19 cellular contexts compared by ENCODE assay signal in the genomic region with DNA sequence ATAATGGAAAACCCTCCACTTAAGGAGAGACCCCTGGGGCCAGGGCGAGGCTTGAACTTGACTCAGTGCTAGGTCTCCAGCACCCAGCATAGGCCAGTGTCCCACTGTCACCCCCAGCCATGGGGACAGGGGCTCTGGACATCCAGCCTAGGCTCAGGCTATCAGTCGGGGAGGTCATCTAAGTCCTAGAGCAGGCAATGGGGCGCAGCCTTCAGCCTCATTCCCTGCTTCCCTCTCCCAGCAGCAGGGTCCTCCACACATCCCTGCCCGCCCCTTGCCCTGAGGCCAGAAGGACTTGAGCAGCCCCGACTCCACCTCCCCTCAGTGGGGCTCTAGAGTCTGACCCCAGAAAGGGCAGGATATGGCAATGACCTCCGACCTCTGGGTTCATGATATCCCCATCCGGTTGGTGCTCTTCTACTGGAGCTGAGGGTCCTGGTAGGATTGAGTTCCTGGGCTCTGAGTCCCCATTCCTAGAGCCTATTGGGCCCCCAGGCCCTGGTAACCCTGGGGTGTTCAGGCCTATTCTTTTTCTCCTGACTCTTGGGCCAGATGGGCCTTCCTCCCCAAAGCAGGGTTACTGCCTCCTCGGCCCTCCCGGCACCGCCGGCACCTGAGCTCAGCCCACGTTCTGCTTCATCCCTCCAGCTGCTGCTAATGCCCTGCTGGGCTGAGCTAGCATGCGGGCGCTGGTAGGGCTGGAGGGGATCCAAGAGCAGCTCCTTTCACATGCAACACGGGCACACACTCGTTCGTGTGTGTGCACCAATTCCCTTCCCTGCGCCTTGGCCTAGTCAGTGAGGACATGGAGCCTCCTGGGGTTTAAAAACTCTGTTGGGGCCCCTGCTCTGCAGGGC. TPM values are rescaled to one million over a fixed set of nuclear protein-coding genes. Genes with fewer than 3 reads are reported as not detected.
DNase-seq lines count a peak whose midpoint lies in the region; ATAC-seq, FAIRE-seq and TF ChIP-seq lines count a peak whose summit lies in the region.
"Had no signal": no experiment of that assay in that cellular context is flagged by ENCODE, and none has a peak within 500 bp of the region (broad histone marks: within the 10 kb centered on the region; RNA-seq: fewer than 3 reads in every experiment).

No MANE protein-coding gene starts in this region.

- H3K4me1 ChIP-seq in A673 (ENCODE audit: insufficient read depth, low read length, poor library complexity, severe bottlenecking), result peaks cover 23% of the 10 kb centered on the region
- H3K4me1 ChIP-seq in SK-N-SH (ENCODE audit: control insufficient read depth in 1 of 2, insufficient read depth in 2 of 2, low read depth in 1 of 2, low read length in 1 of 2), result peaks cover 15 to 38% of the 10 kb centered on the region in 2 experiments; a peak in 3 of 4 replicates
- peaks cover 14 to 31% (median 15%) of the 10 kb centered on the region in 3 donors for H3K4me1 ChIP-seq in esophagus squamous epithelium
- H3K4me1 ChIP-seq: neural progenitor cell had no signal

- WGBS in SK-N-SH (ENCODE audit: low lambda C conversion rate), result 97% methylated on average over 10 of the region's 18 CpGs
- 57 to 83% methylated on average over 3 to 17 of the region's 18 CpGs for WGBS in esophagus squamous epithelium, 2 donors

- H3K4me3 ChIP-seq in A673 (ENCODE audit: low read depth, low read length, poor library complexity, severe bottlenecking) (no peak overlapping the region), SK-N-SH (ENCODE audit: low read depth in 2 of 2, low read length in 1 of 2) (no peak overlapping the region), esophagus squamous epithelium (no peak overlapping the region)
- H3K4me3 ChIP-seq: cardiac muscle cell, neural progenitor cell had no signal

- peak; percentile 38 for FAIRE-seq in HTR-8/SVneo (lab: Jason Lieb, UNC)
- FAIRE-seq: GM19239 had no signal

- BruUV-seq in A673 (replicated peaks; lab: Mats Ljungman, UMichigan), result no TSS peak

- ATAC-seq in GM21717 (IDR thresholded peaks at IDR 0.05; ENCODE audit: unreplicated experiment), result no peak
- ATAC-seq: activated T-cell treated with anti-CD3 and anti-CD28 coated beads, Interleukin-2, amount 50 U/mL, for 4 hours had no signal

- H3K9ac ChIP-seq in SK-N-SH, result peak overlapping the region; percentile 71
- H3K9ac ChIP-seq: neural progenitor cell had no signal

- peak overlapping the region; percentile 74 for H3K4me2 ChIP-seq in SK-N-SH
- H3K4me2 ChIP-seq: neural progenitor cell had no signal

- H3F3A ChIP-seq in SK-N-SH (replicated peaks; ENCODE audit: insufficient read depth), result peaks cover 31% of the 10 kb centered on the region

- TF ChIP-seq POLR2A in esophagus squamous epithelium (IDR thresholded peaks at IDR 0.05), result no peak

- no peaks in the 10 kb centered on the region for H3K9me2 ChIP-seq in SK-N-SH

- TF ChIP-seq CTCF in A673 (conservative IDR thresholded peaks at IDR 0.05; ENCODE audit: low read depth, low read length) (no peak), SK-N-SH (IDR thresholded peaks at IDR 0.05) (no peak), esophagus squamous epithelium (IDR thresholded peaks at IDR 0.05) (no peak)

- POLR2A ChIA-PET in A673 (lab: Charles Lee; ENCODE audit: low non-redundant PET), result interaction anchor here (0.5 to 0.6 kb wide), 2 partner anchors 156 to 517 kb away, joined by 3 read pairs; a partner anchor contains a TSS
- POLR2A ChIA-PET in SK-N-SH (lab: Yijun Ruan, JAX), result no interaction called here

- no peaks in the 10 kb centered on the region for H3K36me3 ChIP-seq in A673 (ENCODE audit: insufficient read depth, low read length, poor library complexity, severe bottlenecking)
- H3K36me3 ChIP-seq in SK-N-SH (replicated peaks in 1 of 2; ENCODE audit: control insufficient read depth in 1 of 2, insufficient read depth in 2 of 2, low read length in 1 of 2), result no peaks in the 10 kb centered on the region
- no peaks in the 10 kb centered on the region for H3K36me3 ChIP-seq in esophagus squamous epithelium
- H3K36me3 ChIP-seq: cardiac muscle cell, neural progenitor cell had no signal

- DNase-seq in A673 (ENCODE audit: low spot score) (peak; percentile 85), HTR-8/SVneo (ENCODE audit: insufficient read length, low spot score) (no peak), SK-N-SH (no peak), OCI-M1 (lab: John Stamatoyannopoulos, UW) (no peak), esophagus squamous epithelium (lab: John Stamatoyannopoulos, UW) (no peak), anterior cingulate cortex (lab: John Stamatoyannopoulos, UW) (no peak)
- DNase-seq: activated CD4-positive, alpha-beta T cell treated with anti-CD3 and anti-CD28 coated beads, Interleukin-2, amount 50 U/mL, for 48 hours; activated naive CD8-positive, alpha-beta T cell treated with anti-CD3 and anti-CD28 coated beads for 36 hours; activated T-cell treated with anti-CD3 and anti-CD28 coated beads, Interleukin-2, amount 50 U/mL, for 4 hours; effector CD4-positive, alpha-beta T cell; NCI-H2029; NCI-H524 treated with DMSO at 0.1 percent for 48 hours; stimulated activated CD4-positive, alpha-beta T cell treated with anti-CD3 and anti-CD28 coated beads, Interleukin-2, amount 100 ng/mL, for 24 hours had no signal

- H3K27me3 ChIP-seq in A673 (replicated peaks; ENCODE audit: insufficient read depth, low read depth, low read length, poor library complexity) (no peaks in the 10 kb centered on the region), SK-N-SH (ENCODE audit: insufficient read depth) (no peaks in the 10 kb centered on the region), layer of hippocampus (ENCODE audit: control insufficient read depth, insufficient read depth, low read length) (peaks cover 7% of the 10 kb centered on the region), esophagus squamous epithelium (peaks cover 0 to 30% (median 2%) of the 10 kb centered on the region in 4 donors)

- H3K9me3 ChIP-seq in A673 (ENCODE audit: low read depth, low read length, poor library complexity, severe bottlenecking) (no peaks in the 10 kb centered on the region), SK-N-SH (no peaks in the 10 kb centered on the region), esophagus squamous epithelium (no peaks in the 10 kb centered on the region)

- TF ChIP-seq EP300 in SK-N-SH (IDR thresholded peaks at IDR 0.05; ENCODE audit: borderline replicate concordance in 1 of 2, low read depth in 1 of 2, low read length in 1 of 2), result no peak

- H2AFZ ChIP-seq in SK-N-SH (ENCODE audit: low read depth), result peak overlapping the region; percentile 29; the same call in 1 of the 2 replicates
- H2AFZ ChIP-seq: neural progenitor cell had no signal

- peak overlapping the region; percentile 62 for H3K27ac ChIP-seq in A673 (ENCODE audit: low read depth, low read length, poor library complexity, severe bottlenecking)
- H3K27ac ChIP-seq in SK-N-SH (ENCODE audit: low read depth in 2 of 2, low read length in 1 of 2), result peak overlapping the region; percentile 73 to 92; a peak in 3 of 4 replicates
- peak overlapping the region; percentile 62 for H3K27ac ChIP-seq in layer of hippocampus (ENCODE audit: low read depth, low read length)
- peak overlapping the region in 1 of 4 donors; percentile 11 for H3K27ac ChIP-seq in esophagus squamous epithelium
- H3K27ac ChIP-seq: cardiac muscle cell, neural progenitor cell had no signal

- CTCF ChIA-PET in A673 (lab: Charles Lee) (no interaction called here), SK-N-SH (lab: Yijun Ruan, JAX) (no interaction called here)

- no peaks in the 10 kb centered on the region for H4K20me1 ChIP-seq in SK-N-SH (ENCODE audit: insufficient read depth)

- intact Hi-C loops in A673 (cut with micrococcal nuclease; ENCODE audit: unreplicated experiment) (no loop called here), esophagus squamous epithelium (cut with DNase I) (no loop called here)

- H3K79me2 ChIP-seq in SK-N-SH (ENCODE audit: insufficient read depth), result peaks cover 38% of the 10 kb centered on the region; the same call in 1 of the 2 replicates

- TF ChIP-seq RAD21 in SK-N-SH (IDR thresholded peaks at IDR 0.05; ENCODE audit: low read length), result no peak

TF ChIP-seq in SK-N-SH, 30 proteins besides CTCF, POLR2A, EP300 and RAD21 (continues in another document):
- no peak for TF ChIP-seq POLR2AphosphoS5 (IDR thresholded peaks at IDR 0.05; ENCODE audit: low read depth, low read length)
- TF ChIP-seq ELF1 (IDR thresholded peaks at IDR 0.05), result no peak
- TF ChIP-seq SIN3A (IDR thresholded peaks at IDR 0.05; ENCODE audit: borderline replicate concordance, low read depth, low read length), result no peak
- no peak for TF ChIP-seq MEF2A (IDR thresholded peaks at IDR 0.05; ENCODE audit: borderline replicate concordance, low read depth)
- TF ChIP-seq, protein P1, sequence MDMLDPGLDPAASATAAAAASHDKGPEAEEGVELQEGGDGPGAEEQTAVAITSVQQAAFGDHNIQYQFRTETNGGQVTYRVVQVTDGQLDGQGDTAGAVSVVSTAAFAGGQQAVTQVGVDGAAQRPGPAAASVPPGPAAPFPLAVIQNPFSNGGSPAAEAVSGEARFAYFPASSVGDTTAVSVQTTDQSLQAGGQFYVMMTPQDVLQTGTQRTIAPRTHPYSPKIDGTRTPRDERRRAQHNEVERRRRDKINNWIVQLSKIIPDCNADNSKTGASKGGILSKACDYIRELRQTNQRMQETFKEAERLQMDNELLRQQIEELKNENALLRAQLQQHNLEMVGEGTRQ (IDR thresholded peaks at IDR 0.05; ENCODE audit: borderline replicate concordance, low read depth, low read length), result no peak

RNA-seq across cellular contexts. Expression of a gene that starts 4.4 kb away (rescaled TPM):
- total RNA-seq in A673 (2021), result 2.3 and 3.9 TPM in 2 replicates
- polyA plus RNA-seq in SK-N-SH (2012; rRNA removed), result 0.60 and 0.90 TPM in 2 replicates
- 0.24 and 0.52 TPM in 2 replicates for polyA plus RNA-seq in SK-N-SH (2012; cell fraction: cytosol; rRNA removed)
- polyA plus RNA-seq in SK-N-SH (2012; cell fraction: nucleus; rRNA removed), result 0.28 and 0.71 TPM in 2 replicates
- total RNA-seq in esophagus squamous epithelium, result 10 to 100 TPM; 14.6 to 58.5 (median 15.1) TPM
- total RNA-seq: activated naive CD8-positive, alpha-beta T cell treated with anti-CD3 and anti-CD28 coated beads for 36 hours; cardiac muscle cell had no signal
- polyA plus RNA-seq: cardiac muscle cell had no signal

RNA-seq across cellular contexts. Expression of a gene that starts 10.1 kb away (rescaled TPM):
- not detected in 2 replicates for total RNA-seq in A673 (2021)
- 1.9 and 2.2 TPM in 2 replicates for polyA plus RNA-seq in SK-N-SH (2012; rRNA removed)
- 1.5 and 2.3 TPM in 2 replicates for polyA plus RNA-seq in SK-N-SH (2012; cell fraction: cytosol; rRNA removed)
- 1.2 and 1.5 TPM in 2 replicates for polyA plus RNA-seq in SK-N-SH (2012; cell fraction: nucleus; rRNA removed)
- total RNA-seq in esophagus squamous epithelium, result not detected
- total RNA-seq: activated naive CD8-positive, alpha-beta T cell treated with anti-CD3 and anti-CD28 coated beads for 36 hours; activated T-cell treated with anti-CD3 and anti-CD28 coated beads, Interleukin-2, amount 50 U/mL, for 4 hours; cardiac muscle cell; fibroblast of lung had no signal
- polyA plus RNA-seq: cardiac muscle cell, fibroblast of lung had no signal

RNA-seq across cellular contexts. Expression of a gene that starts 13.9 kb away (rescaled TPM):
- total RNA-seq in A673 (2021), result 541 and 556 TPM in 2 replicates
- 311 and 382 TPM in 2 replicates for polyA plus RNA-seq in SK-N-SH (2012; rRNA removed)
- polyA plus RNA-seq in SK-N-SH (2012; cell fraction: cytosol; rRNA removed), result 356 and 432 TPM in 2 replicates
- polyA plus RNA-seq in SK-N-SH (2012; cell fraction: nucleus; rRNA removed), result 131 and 164 TPM in 2 replicates
- total RNA-seq in esophagus squamous epithelium, result 10 to 100 TPM; 29.1 to 52.3 (median 41.9) TPM

RNA-seq across cellular contexts. Expression of a gene that starts 14.2 kb away (rescaled TPM):
- total RNA-seq in A673 (2021) (69.4 and 86.2 TPM in 2 replicates), esophagus squamous epithelium (10 to 100 TPM; 24.7 to 43.2 (median 30.0) TPM)
- 28.9 and 31.4 TPM in 2 replicates for polyA plus RNA-seq in SK-N-SH (2012; rRNA removed)
- polyA plus RNA-seq in SK-N-SH (2012; cell fraction: cytosol; rRNA removed), result 21.5 and 28.9 TPM in 2 replicates
- polyA plus RNA-seq in SK-N-SH (2012; cell fraction: nucleus; rRNA removed), result 30.7 and 36.1 TPM in 2 replicates

RNA-seq across cellular contexts. Expression of a gene that starts 32.8 kb away (rescaled TPM):
- total RNA-seq in A673 (2021) (1.8 and 2.0 TPM in 2 replicates), esophagus squamous epithelium (not detected)
- 1.9 and 3.2 TPM in 2 replicates for polyA plus RNA-seq in SK-N-SH (2012; rRNA removed)
- 1.7 and 3.4 TPM in 2 replicates for polyA plus RNA-seq in SK-N-SH (2012; cell fraction: cytosol; rRNA removed)
- polyA plus RNA-seq in SK-N-SH (2012; cell fraction: nucleus; rRNA removed), result 4.0 and 7.2 TPM in 2 replicates
- total RNA-seq: activated T-cell treated with anti-CD3 and anti-CD28 coated beads, Interleukin-2, amount 50 U/mL, for 4 hours; fibroblast of lung had no signal
- polyA plus RNA-seq: fibroblast of lung had no signal

Comparison
In these comparisons a context has a peak if more than half of its experiments do, and no peak if none do; other contexts are left out.
1. RNA of a gene that starts 13.9 kb away (total RNA-seq): 541 to 556 TPM in A673; 29.1 to 52.3 TPM in esophagus squamous epithelium; every median in the first group is over 10 times any median in the second.